In the genomic region with DNA sequence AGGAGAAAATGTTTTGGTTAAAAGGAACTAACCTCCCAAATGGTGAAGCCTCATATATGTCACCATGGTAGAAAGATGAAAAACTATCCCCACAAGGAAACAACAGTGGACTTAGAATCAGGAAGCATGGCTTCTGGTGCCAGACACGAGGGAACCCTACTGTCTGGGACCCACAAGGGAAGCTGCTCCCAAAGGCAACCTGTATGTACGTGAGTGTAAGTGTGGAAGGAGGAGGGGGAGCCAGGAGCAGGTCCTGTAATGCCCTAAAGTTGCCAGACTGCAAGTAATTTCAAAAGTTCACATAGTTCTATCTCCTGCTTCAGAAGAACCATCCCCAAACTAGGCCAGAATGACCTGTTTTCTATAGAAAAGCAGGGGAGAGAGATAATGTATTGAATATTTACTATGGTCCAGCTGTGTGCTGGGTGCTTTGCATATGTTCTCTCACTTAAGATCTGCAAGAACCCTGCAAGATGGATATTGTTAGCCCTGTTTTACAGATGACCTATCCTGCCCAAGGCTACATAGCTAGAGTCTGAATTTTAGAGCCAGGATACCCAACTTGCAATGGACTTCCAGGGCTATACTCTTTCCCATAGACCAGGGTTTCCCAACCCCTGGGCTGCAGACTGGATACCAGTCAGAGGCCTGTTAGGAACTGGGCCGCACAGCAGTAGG, we compare ENCODE assay signal across 13 cellular contexts.
"Had no signal": no experiment of that assay in that cellular context is flagged by ENCODE, and none has a peak within 500 bp of the region (broad histone marks: within the 10 kb centered on the region; RNA-seq: fewer than 3 reads in every experiment).

No MANE protein-coding gene starts in this region.

- H3K79me2 ChIP-seq: hepatocyte had no signal

- ATAC-seq: pancreas had no signal

- FAIRE-seq: pancreas had no signal

- H3K4me3 ChIP-seq: hepatocyte, pancreas, thyroid gland, uterus had no signal

- H3K27ac ChIP-seq: hepatocyte, pancreas, thyroid gland, uterus had no signal

- H3K27me3 ChIP-seq: hepatocyte, pancreas, thyroid gland, uterus had no signal

- DNase-seq: activated CD4-positive, alpha-beta T cell treated with anti-CD3 and anti-CD28 coated beads for 1 hour; activated naive CD4-positive, alpha-beta T cell treated with anti-CD3 and anti-CD28 coated beads for 36 hours; activated T-cell treated with anti-CD3 and anti-CD28 coated beads, Interleukin-2, amount 50 U/mL, for 1 hour; central memory CD4-positive, alpha-beta T cell; cortex of kidney; effector memory CD4-positive, alpha-beta T cell; kidney glomerular epithelial cell; pancreas; stimulated activated CD4-positive, alpha-beta T cell treated with anti-CD3 and anti-CD28 coated beads, Interleukin-15, amount 100 ng/mL, for 24 hours; stimulated activated CD4-positive, alpha-beta T cell treated with anti-CD3 and anti-CD28 coated beads, Interleukin-4, amount 100 ng/mL, for 4 hours; thyroid gland; uterus had no signal

- H3K36me3 ChIP-seq: pancreas, thyroid gland, uterus had no signal

- H3K4me1 ChIP-seq: pancreas, thyroid gland, uterus had no signal

- H3K9me3 ChIP-seq: pancreas, thyroid gland, uterus had no signal

- H3K4me2 ChIP-seq: hepatocyte had no signal

- H2AFZ ChIP-seq: hepatocyte had no signal
